Comparison of ENCODE assay signal across 15 cellular contexts in the genomic region with DNA sequence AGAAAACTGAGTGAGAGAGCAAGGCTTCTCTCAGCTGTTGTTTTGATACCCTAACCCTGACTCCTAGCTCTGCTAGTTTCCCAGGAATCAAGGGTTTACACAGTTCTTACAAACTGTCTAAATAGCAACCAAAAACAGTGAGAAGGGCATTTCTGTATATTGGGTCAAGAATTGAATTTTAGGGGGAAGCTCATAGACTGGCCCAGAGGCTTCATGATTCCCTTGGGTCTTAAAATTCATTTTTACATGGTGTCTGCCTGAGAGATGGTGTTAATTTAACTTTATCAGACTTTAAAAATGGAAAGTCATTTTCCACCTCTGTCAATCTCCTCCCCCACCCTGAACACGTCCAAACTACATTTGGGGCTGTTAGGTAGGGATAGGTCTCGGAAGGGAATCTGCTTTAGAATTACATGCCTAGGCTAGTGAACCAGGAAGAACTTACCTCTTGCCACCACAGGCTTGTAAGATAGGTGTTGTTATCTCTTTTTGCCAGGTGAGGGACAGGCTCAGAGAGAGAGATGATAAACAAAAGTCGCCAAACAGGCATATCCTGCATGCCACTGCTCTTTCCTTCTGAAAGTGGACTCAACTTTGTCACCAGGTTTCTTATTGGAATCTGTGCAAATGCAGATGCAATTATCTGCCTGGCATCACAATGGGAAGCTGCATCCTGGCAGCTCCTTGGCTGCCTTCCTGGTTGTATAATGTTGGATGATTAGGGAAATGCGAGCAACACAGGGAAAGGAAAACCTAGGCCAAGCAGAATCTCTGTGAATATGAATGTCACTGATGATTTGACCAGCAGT. TPM values are rescaled to one million over a fixed set of nuclear protein-coding genes. Genes with fewer than 3 reads are reported as not detected.
DNase-seq lines count a peak whose midpoint lies in the region; ATAC-seq and TF ChIP-seq lines count a peak whose summit lies in the region.
"Had no signal": no experiment of that assay in that cellular context is flagged by ENCODE, and none has a peak within 500 bp of the region (broad histone marks: within the 10 kb centered on the region; RNA-seq: fewer than 3 reads in every experiment).

No MANE protein-coding gene starts in this region.

- peak overlapping the region; percentile 28 for H3K27ac Mint-ChIP-seq in CD4-positive, alpha-beta T cell
- H3K27ac Mint-ChIP-seq in endodermal cell (peak overlapping the region; percentile 53), neural crest cell (ENCODE audit: unreplicated experiment) (no peak overlapping the region)

- no peaks in the 10 kb centered on the region for H3K27me3 Mint-ChIP-seq in CD4-positive, alpha-beta T cell
- peaks cover 1% of the 10 kb centered on the region for H3K27me3 Mint-ChIP-seq in endodermal cell (ENCODE audit: insufficient read depth)
- no peaks in the 10 kb centered on the region for H3K27me3 Mint-ChIP-seq in neural crest cell (ENCODE audit: low read depth)

- H3K36me3 ChIP-seq in OCI-LY7 (ENCODE audit: insufficient read depth, low read length): no peaks in the 10 kb centered on the region
- H3K36me3 ChIP-seq in endodermal cell (ENCODE audit: control insufficient read depth, insufficient read depth, low read length): peaks cover 8% of the 10 kb centered on the region
- H3K36me3 ChIP-seq in Peyer's patch: peaks cover 0 to 5% (median 0%) of the 10 kb centered on the region in 3 donors
- H3K36me3 ChIP-seq in brain microvascular endothelial cell (replicated peaks): no peaks in the 10 kb centered on the region
- H3K36me3 ChIP-seq in SJCRH30: peaks cover 3% of the 10 kb centered on the region; the same call in 1 of the 2 replicates

- no peaks in the 10 kb centered on the region for H3K27me3 ChIP-seq in CD4-positive, alpha-beta T cell (ENCODE audit: control insufficient read depth, insufficient read depth, low read length)
- no peaks in the 10 kb centered on the region for H3K27me3 ChIP-seq in endodermal cell (ENCODE audit: control insufficient read depth, insufficient read depth, low read length, poor library complexity, severe bottlenecking)
- no peaks in the 10 kb centered on the region for H3K27me3 ChIP-seq in Peyer's patch
- no peaks in the 10 kb centered on the region for H3K27me3 ChIP-seq in brain microvascular endothelial cell (replicated peaks)
- no peaks in the 10 kb centered on the region for H3K27me3 ChIP-seq in SJCRH30

- no peaks in the 10 kb centered on the region for H3K9me3 ChIP-seq in CD4-positive, alpha-beta T cell (ENCODE audit: control insufficient read depth, low read length)
- H3K9me3 ChIP-seq in OCI-LY7 (ENCODE audit: low read length) (no peaks in the 10 kb centered on the region), endodermal cell (ENCODE audit: control insufficient read depth, low read length) (no peaks in the 10 kb centered on the region), Peyer's patch (no peaks in the 10 kb centered on the region), SJCRH30 (replicated peaks) (no peaks in the 10 kb centered on the region)

- H3K79me2 ChIP-seq in OCI-LY7 (ENCODE audit: insufficient read depth, low read depth, low read length): peaks cover 30% of the 10 kb centered on the region

- TF ChIP-seq CTCF in CD4-positive, alpha-beta T cell (IDR thresholded peaks at IDR 0.05): no peak
- TF ChIP-seq CTCF in OCI-LY7 (conservative IDR thresholded peaks at IDR 0.05; ENCODE audit: low read length): no peak
- no peak for TF ChIP-seq CTCF in endodermal cell (conservative IDR thresholded peaks at IDR 0.05)
- TF ChIP-seq CTCF in neural crest cell (conservative IDR thresholded peaks at IDR 0.05): no peak
- peak in 1 of 6 experiments; percentile 8 for TF ChIP-seq CTCF in Peyer's patch (IDR thresholded peaks at IDR 0.05)
- TF ChIP-seq CTCF in brain microvascular endothelial cell (IDR thresholded peaks at IDR 0.05; ENCODE audit: low read depth, low read length, missing control alignments): no peak

- 0 out of 2 replicates have a peak overlapping the region, but pooled peaks have one; percentile 8 for H3K4me2 ChIP-seq in OCI-LY7 (ENCODE audit: low read length)

- CTCF ChIA-PET in CD4-positive, alpha-beta T cell (lab: Charles Lee): interaction anchor here (0.7 to 1.1 kb wide), 2 partner anchors 95 to 152 kb away, joined by 3 to 5 read pairs; no protein-coding TSS in a partner anchor
- CTCF ChIA-PET in OCI-LY7 (lab: Charles Lee; ENCODE audit: unreplicated experiment): no interaction called here

- no peak for ATAC-seq in CD4-positive, alpha-beta T cell (ENCODE audit: poor library complexity)
- no peak for ATAC-seq in HG03571 (IDR thresholded peaks at IDR 0.05; ENCODE audit: unreplicated experiment)

- no peak overlapping the region for H3K27ac ChIP-seq in CD4-positive, alpha-beta T cell (ENCODE audit: low read depth, low read length)
- H3K27ac ChIP-seq in OCI-LY7 (ENCODE audit: low read depth, low read length, poor library complexity, severe bottlenecking) (no peak overlapping the region), endodermal cell (ENCODE audit: low read depth, low read length) (no peak overlapping the region), Peyer's patch (no peak overlapping the region), brain microvascular endothelial cell (no peak overlapping the region), SJCRH30 (no peak overlapping the region)

- no peak overlapping the region for H3K4me3 ChIP-seq in OCI-LY7 (ENCODE audit: low read depth, low read length, poor library complexity, severe bottlenecking)
- no peak overlapping the region for H3K4me3 ChIP-seq in endodermal cell (ENCODE audit: low read length)
- H3K4me3 ChIP-seq in Peyer's patch: no peak overlapping the region
- H3K4me3 ChIP-seq in brain microvascular endothelial cell (ENCODE audit: low read depth, low read length): no peak overlapping the region
- no peak overlapping the region for H3K4me3 ChIP-seq in SJCRH30

- BruUV-seq in OCI-LY7 (replicated peaks; lab: Mats Ljungman, UMichigan): no TSS peak

- no peak for DNase-seq in CD4-positive, alpha-beta T cell
- DNase-seq in OCI-LY7 (ENCODE audit: low spot score) (no peak), endodermal cell (no peak), neural crest cell (ENCODE audit: low read depth, low spot score) (no peak), Peyer's patch (no peak), brain microvascular endothelial cell (no peak), SJCRH30 (no peak)
- DNase-seq: activated CD4-positive, alpha-beta T cell treated with anti-CD3 and anti-CD28 coated beads, Interleukin-2, amount 50 U/mL, for 4 hours; caudate nucleus; GF-D8; IMR-90; NCI-H2081; NCI-H526; stimulated activated CD4-positive, alpha-beta T cell treated with anti-CD3 and anti-CD28 coated beads, Interleukin-4, amount 100 ng/mL, for 1 hour had no signal

- intact Hi-C loops in CD4-positive, alpha-beta T cell (cut with DNase I, micrococcal nuclease): no loop called here
- intact Hi-C loops in OCI-LY7 (cut with micrococcal nuclease; ENCODE audit: unreplicated experiment): no loop called here

- in situ Hi-C loops in brain microvascular endothelial cell (cut with HindIII; ENCODE audit: low pct_ligation_motif_present, low sequenced_read_pairs): no loop called here

- H3K9me2 ChIP-seq in OCI-LY7 (ENCODE audit: insufficient read depth, low read length): no peaks in the 10 kb centered on the region

- peak overlapping the region; percentile 11 for H3K4me3 Mint-ChIP-seq in CD4-positive, alpha-beta T cell
- H3K4me3 Mint-ChIP-seq in endodermal cell: peak overlapping the region; percentile 98
- H3K4me3 Mint-ChIP-seq in neural crest cell: peak overlapping the region; percentile 31

- TF ChIP-seq POLR2A in Peyer's patch (IDR thresholded peaks at IDR 0.05): no peak

- 88 to 90% methylated on average over 1 to 4 of the region's 4 CpGs for WGBS in endodermal cell (ENCODE audit: insufficient coverage in 1 of 2, insufficient read length in 1 of 2), 2 experiments

- H4K20me1 ChIP-seq in OCI-LY7 (ENCODE audit: insufficient read depth, low read length): no peaks in the 10 kb centered on the region

- peaks cover 36% of the 10 kb centered on the region for H3K4me1 Mint-ChIP-seq in CD4-positive, alpha-beta T cell (ENCODE audit: low read depth)
- H3K4me1 Mint-ChIP-seq in endodermal cell: peaks cover 27% of the 10 kb centered on the region
- peaks cover 28% of the 10 kb centered on the region for H3K4me1 Mint-ChIP-seq in neural crest cell

- no peak overlapping the region for H2AFZ ChIP-seq in OCI-LY7 (ENCODE audit: low read length)

- no peaks in the 10 kb centered on the region for H3K9me3 Mint-ChIP-seq in CD4-positive, alpha-beta T cell
- H3K9me3 Mint-ChIP-seq in endodermal cell (peaks cover 2% of the 10 kb centered on the region), neural crest cell (no peaks in the 10 kb centered on the region)

- H3K4me1 ChIP-seq in OCI-LY7 (ENCODE audit: insufficient read depth, low read length, poor library complexity, severe bottlenecking) (peaks cover 17% of the 10 kb centered on the region), endodermal cell (ENCODE audit: control insufficient read depth, insufficient read depth, low read length) (peaks cover 4% of the 10 kb centered on the region), Peyer's patch (peaks cover 0 to 26% (median 15%) of the 10 kb centered on the region in 4 donors), SJCRH30 (peaks cover 10% of the 10 kb centered on the region; the same call in 1 of the 2 replicates)

- no peak overlapping the region for H3K9ac ChIP-seq in endodermal cell (ENCODE audit: extremely low read depth, low read length, poor library complexity, severe bottlenecking)

- H3K36me3 Mint-ChIP-seq in CD4-positive, alpha-beta T cell (ENCODE audit: low read depth): peaks cover 22% of the 10 kb centered on the region
- H3K36me3 Mint-ChIP-seq in endodermal cell (ENCODE audit: low read depth): peaks cover 10% of the 10 kb centered on the region
- H3K36me3 Mint-ChIP-seq in neural crest cell (ENCODE audit: low read depth): no peaks in the 10 kb centered on the region

- POLR2A ChIA-PET in CD4-positive, alpha-beta T cell (lab: Charles Lee): interaction anchor here (0.8 kb wide), 1 partner anchor 45 kb away, joined by 3 read pairs; no protein-coding TSS in a partner anchor
- POLR2A ChIA-PET in OCI-LY7 (lab: Charles Lee): interaction anchor here (0.6 to 0.7 kb wide), 5 partner anchors 16 to 602 kb away, joined by 3 to 6 read pairs (median 3); no protein-coding TSS in a partner anchor

RNA-seq across cellular contexts. Expression of gene PHAF1, which starts 3.1 kb away (rescaled TPM):
- total RNA-seq in CD4-positive, alpha-beta T cell: 10 to 100 TPM; 10.6 to 10.8 TPM
- 12.6 and 16.8 TPM in 2 replicates for total RNA-seq in OCI-LY7 (2014; rRNA removed; shearing (Covaris generic))
- total RNA-seq in OCI-LY7 (2022) (11.8 and 13.9 TPM in 2 replicates), endodermal cell (10 to 100 TPM; 18.8 to 19.6 TPM), neural crest cell (24.9 and 25.5 TPM in 2 replicates), Peyer's patch (10 to 100 TPM; 11.4 to 30.6 (median 20.4) TPM)
- 19.6 TPM for polyA plus RNA-seq in endodermal cell (2013, experiment 1 of 2)
- polyA plus RNA-seq in endodermal cell (2013, experiment 2 of 2): 18.3 TPM
- 39.5 and 45.2 TPM in 2 replicates for total RNA-seq in SJCRH30 (2014; rRNA removed; shearing (Covaris generic))

RNA-seq across cellular contexts. Expression of gene B3GNT9, which starts 38.0 kb away (rescaled TPM):
- total RNA-seq in CD4-positive, alpha-beta T cell: 1 to 10 TPM; 2.0 to 2.5 TPM
- total RNA-seq in OCI-LY7 (2014; rRNA removed; shearing (Covaris generic)): 1.1 and 2.7 TPM in 2 replicates
- total RNA-seq in OCI-LY7 (2022): 2.7 TPM in 2 replicates
- 10 to 100 TPM in 1 of 2 donors, 1 to 10 TPM in 1; 7.2 to 11.0 TPM for total RNA-seq in endodermal cell
- 2.7 TPM for polyA plus RNA-seq in endodermal cell (2013, experiment 1 of 2)
- polyA plus RNA-seq in endodermal cell (2013, experiment 2 of 2): 2.1 TPM
- 4.5 and 5.1 TPM in 2 replicates for total RNA-seq in neural crest cell
- total RNA-seq in Peyer's patch: 1 to 10 TPM; 2.5 to 4.0 (median 3.5) TPM
- total RNA-seq in SJCRH30 (2014; rRNA removed; shearing (Covaris generic)): 13.1 and 14.6 TPM in 2 replicates

RNA-seq across cellular contexts. Expression of gene TRADD, which starts 46.9 kb away (rescaled TPM):
- total RNA-seq in CD4-positive, alpha-beta T cell: 10 to 100 TPM; 32.4 to 34.0 TPM
- total RNA-seq in OCI-LY7 (2014; rRNA removed; shearing (Covaris generic)): 11.3 and 11.6 TPM in 2 replicates
- 15.4 and 16.7 TPM in 2 replicates for total RNA-seq in OCI-LY7 (2022)
- 1 to 10 TPM; 2.8 to 5.4 TPM for total RNA-seq in endodermal cell
- polyA plus RNA-seq in endodermal cell (2013, experiment 1 of 2): 1.3 TPM
- 0.83 TPM for polyA plus RNA-seq in endodermal cell (2013, experiment 2 of 2)
- total RNA-seq in neural crest cell: 0.68 and 0.70 TPM in 2 replicates
- total RNA-seq in Peyer's patch: 10 to 100 TPM; 23.5 to 52.0 (median 32.0) TPM
- 4.8 and 6.1 TPM in 2 replicates for total RNA-seq in SJCRH30 (2014; rRNA removed; shearing (Covaris generic))

RNA-seq across cellular contexts. Expression of gene FBXL8, which starts 47.0 kb away (rescaled TPM):
- 10 to 100 TPM; 11.5 to 11.6 TPM for total RNA-seq in CD4-positive, alpha-beta T cell
- 5.8 and 7.3 TPM in 2 replicates for total RNA-seq in OCI-LY7 (2014; rRNA removed; shearing (Covaris generic))
- total RNA-seq in OCI-LY7 (2022) (10.4 and 12.2 TPM in 2 replicates), endodermal cell (1 to 10 TPM; 1.9 to 3.5 TPM), neural crest cell (0.44 TPM in 1 of 2 replicates, not detected in the other), Peyer's patch (10 to 100 TPM; 19.6 to 57.1 (median 35.1) TPM)
- polyA plus RNA-seq in endodermal cell (2013, experiment 1 of 2): 1.1 TPM
- polyA plus RNA-seq in endodermal cell (2013, experiment 2 of 2): 0.75 TPM
- 4.0 and 5.7 TPM in 2 replicates for total RNA-seq in SJCRH30 (2014; rRNA removed; shearing (Covaris generic))

RNA-seq across cellular contexts. Expression of gene HSF4, which starts 51.8 kb away (rescaled TPM):
- 10 to 100 TPM; 19.7 to 26.1 TPM for total RNA-seq in CD4-positive, alpha-beta T cell
- 8.1 and 12.8 TPM in 2 replicates for total RNA-seq in OCI-LY7 (2014; rRNA removed; shearing (Covaris generic))
- 16.2 and 17.0 TPM in 2 replicates for total RNA-seq in OCI-LY7 (2022)
- total RNA-seq in endodermal cell: 1 to 10 TPM; 2.0 to 6.8 TPM
- polyA plus RNA-seq in endodermal cell (2013, experiment 1 of 2): 1.2 TPM
- polyA plus RNA-seq in endodermal cell (2013, experiment 2 of 2): 1.6 TPM
- 1.3 TPM in 1 of 2 replicates, not detected in the other for total RNA-seq in neural crest cell
- total RNA-seq in Peyer's patch: 100 to 1,000 TPM in 1 of 4 donors, 10 to 100 TPM in 3; 15.6 to 140 (median 69.8) TPM
- 2.8 and 4.9 TPM in 2 replicates for total RNA-seq in SJCRH30 (2014; rRNA removed; shearing (Covaris generic))

Comparison
In these comparisons a context has a peak if more than half of its experiments do, and no peak if none do; other contexts are left out.
1. H3K4me3 Mint-ChIP-seq: peak in every context shown above with its lines; median percentile 98 in endodermal cell; 31 in neural crest cell; 11 in CD4-positive, alpha-beta T cell.